ENCODE assay signal across 4 cellular contexts in the genomic region with DNA sequence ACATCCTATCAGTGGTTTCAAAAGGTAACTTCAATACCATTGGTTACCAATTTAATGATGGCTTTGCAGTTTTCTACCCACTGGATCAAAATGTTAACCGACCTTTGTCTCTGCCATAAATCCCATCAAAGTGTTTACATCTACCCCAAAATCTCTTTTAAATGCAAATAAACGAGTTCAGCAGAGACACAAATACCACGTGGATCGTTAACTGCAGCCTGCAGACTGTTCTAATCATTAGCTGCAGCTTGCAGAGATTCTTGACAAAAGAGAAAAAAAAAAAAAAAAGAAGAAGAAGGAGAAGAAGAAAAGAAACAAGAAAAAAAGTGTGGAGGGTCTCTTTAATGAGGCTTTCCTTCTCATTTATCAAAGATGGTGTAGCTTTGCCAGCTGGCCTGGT.
"Had no signal": no experiment of that assay in that cellular context is flagged by ENCODE, and none has a peak within 500 bp of the region (broad histone marks: within the 10 kb centered on the region; RNA-seq: fewer than 3 reads in every experiment).

No MANE protein-coding gene starts in this region.

- H3K27ac ChIP-seq: HL-60 had no signal

- H2AFZ ChIP-seq: GM23338 had no signal

- H3K4me3 ChIP-seq: GM23338 had no signal

- DNase-seq: H9, HCEC 1CT had no signal

- H3K4me2 ChIP-seq: GM23338 had no signal
